Comparison of ENCODE assay signal across 8 cellular contexts in genomic region chr17:58517928-58518609, GRCh38. TPM values are rescaled to one million over a fixed set of nuclear protein-coding genes. Genes with fewer than 3 reads are reported as not detected.
A peak's percentile ranks its signal among the peaks of the same experiment; 100 is the strongest.
DNase-seq lines count a peak whose midpoint lies in the region; ATAC-seq, FAIRE-seq and TF ChIP-seq lines count a peak whose summit lies in the region.

No MANE protein-coding gene starts in this region.

- peak; percentile 100 for DNase-seq in Ammon's horn (ENCODE audit: low spot score)
- peak; percentile 100 for DNase-seq in NCI-H460 (ENCODE audit: extremely low read depth, low read depth)
- DNase-seq in activated CD4-positive, alpha-beta T cell treated with anti-CD3 and anti-CD28 coated beads for 1 hour, result peak; percentile 99
- DNase-seq in chondrocyte (ENCODE audit: low spot score), result peak; percentile 100
- peak; percentile 99 for DNase-seq in keratinocyte (ENCODE audit: low read depth, low spot score)
- DNase-seq in stimulated activated CD4-positive, alpha-beta T cell treated with anti-CD3 and anti-CD28 coated beads, Interleukin-12 subunit alpha, Interleukin-12 subunit beta, amount 100 ng/mL, for 48 hours (ENCODE audit: low read depth in 2 of 3, low spot score in 1 of 3), result peak; percentile 97 to 100 (median 99)

- H3K27ac Mint-ChIP-seq in chondrocyte (ENCODE audit: unreplicated experiment), result peak overlapping the region; percentile 99

- TF ChIP-seq CTCF in chondrocyte (IDR thresholded peaks at IDR 0.05), result no peak
- peak in 1 of 3 experiments; percentile 15 for TF ChIP-seq CTCF in keratinocyte (optimal IDR thresholded peaks at IDR 0.05 in 1 of 3, IDR thresholded peaks at IDR 0.05 in 1 of 3, conservative IDR thresholded peaks at IDR 0.05 in 1 of 3; ENCODE audit: extremely low read depth in 1 of 3, insufficient read depth in 2 of 3, low read length in 3 of 3)

- H3K4me3 Mint-ChIP-seq in chondrocyte (ENCODE audit: unreplicated experiment), result peak overlapping the region; percentile 94

- no peaks in the 10 kb centered on the region for H3K36me3 ChIP-seq in keratinocyte (ENCODE audit: control insufficient read depth in 2 of 2, extremely low read depth in 1 of 2, insufficient read depth in 2 of 2, low read length in 2 of 2)

- H3K9ac ChIP-seq in keratinocyte (ENCODE audit: control insufficient read depth, extremely low read depth, insufficient read depth, low read length), result peak overlapping the region; percentile 88

- H3K36me3 Mint-ChIP-seq in chondrocyte (ENCODE audit: low read depth), result no peaks in the 10 kb centered on the region

- H3K4me1 ChIP-seq in keratinocyte (ENCODE audit: control insufficient read depth, extremely low read depth, insufficient read depth, low read length), result peaks cover 32% of the 10 kb centered on the region

- H3K27ac ChIP-seq in keratinocyte (ENCODE audit: control insufficient read depth, insufficient read depth, low read length), result peak overlapping the region; percentile 90

- peak overlapping the region; percentile 99 for H2AFZ ChIP-seq in keratinocyte (ENCODE audit: control insufficient read depth, low read length)

- no peaks in the 10 kb centered on the region for H4K20me1 ChIP-seq in keratinocyte (ENCODE audit: control insufficient read depth, extremely low read depth, insufficient read depth, low read length)

- H3K27me3 Mint-ChIP-seq in chondrocyte (ENCODE audit: low read depth), result no peaks in the 10 kb centered on the region

- dilution Hi-C loops in keratinocyte (cut with MboI; ENCODE audit: extremely low pct_ligation_motif_present, low sequenced_read_pairs), result no loop called here

- H3K9me3 ChIP-seq in keratinocyte (ENCODE audit: control insufficient read depth, low read depth, low read length), result no peaks in the 10 kb centered on the region

- H3K27me3 ChIP-seq in keratinocyte (ENCODE audit: control insufficient read depth, extremely low read depth, insufficient read depth, low read length), result no peaks in the 10 kb centered on the region

- peaks cover 62% of the 10 kb centered on the region for H3K4me1 Mint-ChIP-seq in chondrocyte (ENCODE audit: low read depth)

- H3K9me1 ChIP-seq in keratinocyte (ENCODE audit: control insufficient read depth, extremely low read depth, insufficient read depth, low read length), result no peaks in the 10 kb centered on the region

- H3K79me2 ChIP-seq in keratinocyte (ENCODE audit: control insufficient read depth, insufficient read depth, low read length), result peaks cover 3% of the 10 kb centered on the region

- peak; percentile 66 for TF ChIP-seq POLR2A in GM19193 (IDR thresholded peaks at IDR 0.05; ENCODE audit: extremely low read depth, insufficient read depth, insufficient read length)

- H3K9me3 Mint-ChIP-seq in chondrocyte (ENCODE audit: low read depth), result no peaks in the 10 kb centered on the region

- peak; percentile 82 for ATAC-seq in HG03432 (IDR thresholded peaks at IDR 0.05; ENCODE audit: unreplicated experiment)

- FAIRE-seq in keratinocyte (lab: Jason Lieb, UNC), result peak; percentile 82

- H3K4me2 ChIP-seq in keratinocyte (ENCODE audit: control insufficient read depth, extremely low read depth, insufficient read depth, low read depth, low read length), result peak overlapping the region; percentile 99

- peak overlapping the region; percentile 49 to 98 (median 97) for H3K4me3 ChIP-seq in keratinocyte (ENCODE audit: control insufficient read depth in 2 of 3, extremely low read depth in 1 of 3, insufficient read depth in 2 of 3, low read depth in 1 of 3, low read length in 3 of 3)

RNA-seq across cellular contexts. Expression of gene MTMR4, which starts 3.6 kb away (rescaled TPM):
- 25.5 and 26.1 TPM in 2 replicates for total RNA-seq in NCI-H460 (2014; rRNA removed; shearing (Covaris generic))
- 38.1 and 82.2 TPM in 2 replicates for polyA plus RNA-seq in NCI-H460 (2014; cell fraction: nucleus; rRNA removed)
- total RNA-seq in chondrocyte, result 26.7 to 31.4 TPM (median 30.2 TPM) in 3 replicates
- 16.9 to 20.8 TPM (median 18.9 TPM) in 3 replicates for polyA plus RNA-seq in keratinocyte
- polyA plus RNA-seq in keratinocyte (2011; ENCODE audit: low read depth), result 5.4 TPM
- 9.6 and 11.0 TPM in 2 replicates for polyA plus RNA-seq in keratinocyte (2011; cell fraction: cytosol; rRNA removed)
- polyA plus RNA-seq in keratinocyte (2011; cell fraction: nucleus; rRNA removed), result 19.0 and 20.1 TPM in 2 replicates
- polyA plus RNA-seq in keratinocyte (2012; ENCODE audit: low replicate concordance), result 11.2 and 12.6 TPM in 2 replicates
- 88.9 to 132 TPM (median 105 TPM) in 3 replicates for polyA minus RNA-seq in keratinocyte
- 32.2 TPM for polyA minus RNA-seq in keratinocyte (2011; cell fraction: cytosol; rRNA and poly(A)+ RNA removed)
- polyA minus RNA-seq in keratinocyte (2011; cell fraction: nucleus; rRNA and poly(A)+ RNA removed), result 19.0 and 26.1 TPM in 2 replicates

RNA-seq across cellular contexts. Expression of gene HSF5, which starts 29.9 kb away (rescaled TPM):
- not detected in 2 replicates for total RNA-seq in NCI-H460 (2014; rRNA removed; shearing (Covaris generic))
- polyA plus RNA-seq in NCI-H460 (2014; cell fraction: nucleus; rRNA removed), result not detected in 2 replicates
- total RNA-seq in chondrocyte, result 0.08 to 0.10 TPM in 2 of 3 replicates, not detected in the other
- polyA plus RNA-seq in keratinocyte, result 0.01 TPM in 1 of 3 replicates, not detected in the others
- polyA plus RNA-seq in keratinocyte (2011; ENCODE audit: low read depth), result not detected
- polyA plus RNA-seq in keratinocyte (2011; cell fraction: cytosol; rRNA removed), result not detected in 2 replicates
- not detected in 2 replicates for polyA plus RNA-seq in keratinocyte (2011; cell fraction: nucleus; rRNA removed)
- not detected in 2 replicates for polyA plus RNA-seq in keratinocyte (2012; ENCODE audit: low replicate concordance)
- polyA minus RNA-seq in keratinocyte, result not detected in 3 replicates
- polyA minus RNA-seq in keratinocyte (2011; cell fraction: cytosol; rRNA and poly(A)+ RNA removed), result not detected
- not detected in 2 replicates for polyA minus RNA-seq in keratinocyte (2011; cell fraction: nucleus; rRNA and poly(A)+ RNA removed)

Comparison
In these comparisons a context has a peak if more than half of its experiments do, and no peak if none do; other contexts are left out.
1. Peak in every context shown above with its lines: DNase-seq, ATAC-seq, H3K4me3 ChIP-seq and H3K27ac ChIP-seq.